ENCODE assay signal across 1 cellular context in the genomic region with DNA sequence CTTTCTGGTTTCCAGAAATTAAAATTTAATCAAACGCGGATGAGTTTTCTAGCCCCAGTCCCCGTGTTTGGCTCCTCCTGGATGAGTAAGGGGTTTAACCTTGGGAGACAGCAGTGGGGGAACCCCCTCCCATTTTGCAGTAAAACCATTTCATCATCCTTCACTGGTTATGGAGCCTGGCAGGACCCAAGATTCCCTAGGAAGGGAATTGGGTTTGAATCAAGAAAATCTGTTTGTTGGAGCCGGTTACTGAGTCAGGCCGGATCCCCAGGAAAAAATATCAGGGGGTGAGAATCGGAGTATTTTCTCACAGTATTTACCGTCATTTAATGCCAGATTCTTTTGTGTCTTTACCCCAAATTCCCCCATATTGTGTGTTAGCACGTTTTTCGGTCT.
TF ChIP-seq lines count a peak whose summit lies in the region.

No MANE protein-coding gene starts in this region.

TF ChIP-seq in K562, 482 proteins besides CTCF, POLR2A, EP300 and RAD21:
- TF ChIP-seq ZBTB8A (IDR thresholded peaks at IDR 0.05; ENCODE audit: partially characterized antibody): no peak
- TF ChIP-seq, protein P1, sequence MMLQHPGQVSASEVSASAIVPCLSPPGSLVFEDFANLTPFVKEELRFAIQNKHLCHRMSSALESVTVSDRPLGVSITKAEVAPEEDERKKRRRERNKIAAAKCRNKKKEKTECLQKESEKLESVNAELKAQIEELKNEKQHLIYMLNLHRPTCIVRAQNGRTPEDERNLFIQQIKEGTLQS (IDR thresholded peaks at IDR 0.05): peak; percentile 53
- TF ChIP-seq, protein P1 (CRISPR knock-in tag; conservative IDR thresholded peaks at IDR 0.05): no peak
